In genomic region chr15:85499498-85499897, GRCh38 we compare ENCODE assay signal across 11 cellular contexts.
DNase-seq lines count a peak whose midpoint lies in the region; ATAC-seq, FAIRE-seq and TF ChIP-seq lines count a peak whose summit lies in the region.
"Had no signal": no experiment of that assay in that cellular context is flagged by ENCODE, and none has a peak within 500 bp of the region (broad histone marks: within the 10 kb centered on the region; RNA-seq: fewer than 3 reads in every experiment).

No MANE protein-coding gene starts in this region.

- H3K4me3 Mint-ChIP-seq in stimulated activated naive CD8-positive, alpha-beta T cell treated with anti-CD3 and anti-CD28 coated beads, Interleukin-15, Interleukin-2, amounts not matched to agents 100 ng/mL and 50 ng/mL, for 24 hours, result no peak overlapping the region
- no peak overlapping the region for H3K4me3 Mint-ChIP-seq in chondrocyte (ENCODE audit: unreplicated experiment)

- H3K36me3 Mint-ChIP-seq in stimulated activated naive CD8-positive, alpha-beta T cell treated with anti-CD3 and anti-CD28 coated beads, Interleukin-15, Interleukin-2, amounts not matched to agents 100 ng/mL and 50 ng/mL, for 24 hours (ENCODE audit: low read depth), result peaks cover 2% of the 10 kb centered on the region
- H3K36me3 Mint-ChIP-seq in chondrocyte (ENCODE audit: low read depth), result no peaks in the 10 kb centered on the region

- H3K9me3 Mint-ChIP-seq in stimulated activated naive CD8-positive, alpha-beta T cell treated with anti-CD3 and anti-CD28 coated beads, Interleukin-15, Interleukin-2, amounts not matched to agents 100 ng/mL and 50 ng/mL, for 24 hours, result no peaks in the 10 kb centered on the region
- H3K9me3 Mint-ChIP-seq in chondrocyte (ENCODE audit: low read depth), result no peaks in the 10 kb centered on the region

- ATAC-seq in stimulated activated naive CD8-positive, alpha-beta T cell treated with anti-CD3 and anti-CD28 coated beads, Interleukin-15, Interleukin-2, amounts not matched to agents 100 U/mL and 50 U/mL, for 24 hours, result no peak
- no peak for ATAC-seq in GM21723 (IDR thresholded peaks at IDR 0.05; ENCODE audit: unreplicated experiment)

- no peaks in the 10 kb centered on the region for H3K9me1 ChIP-seq in keratinocyte (ENCODE audit: control insufficient read depth, extremely low read depth, insufficient read depth, low read length)

- H3K27ac Mint-ChIP-seq in stimulated activated naive CD8-positive, alpha-beta T cell treated with anti-CD3 and anti-CD28 coated beads, Interleukin-15, Interleukin-2, amounts not matched to agents 100 ng/mL and 50 ng/mL, for 24 hours, result peak overlapping the region; percentile 23
- no peak overlapping the region for H3K27ac Mint-ChIP-seq in chondrocyte (ENCODE audit: unreplicated experiment)

- peaks cover 95% of the 10 kb centered on the region for H3K4me1 Mint-ChIP-seq in stimulated activated naive CD8-positive, alpha-beta T cell treated with anti-CD3 and anti-CD28 coated beads, Interleukin-15, Interleukin-2, amounts not matched to agents 100 ng/mL and 50 ng/mL, for 24 hours (ENCODE audit: low read depth)
- H3K4me1 Mint-ChIP-seq in chondrocyte (ENCODE audit: low read depth), result peaks cover 25% of the 10 kb centered on the region

- no peak for DNase-seq in stimulated activated naive CD8-positive, alpha-beta T cell treated with anti-CD3 and anti-CD28 coated beads, Interleukin-15, Interleukin-2, amounts not matched to agents 100 U/mL and 50 U/mL, for 24 hours
- peak; percentile 11 to 47 for DNase-seq in SJCRH30
- no peak for DNase-seq in keratinocyte (ENCODE audit: low read depth, low spot score)
- no peak for DNase-seq in posterior vena cava (ENCODE audit: low spot score)
- DNase-seq in inferior parietal cortex (ENCODE audit: extremely low spot score), result no peak
- DNase-seq in chondrocyte (ENCODE audit: low spot score), result no peak
- DNase-seq: stimulated activated naive CD4-positive, alpha-beta T cell treated with Interleukin-2 at 50 U/mL for 16 hours had no signal

- H2AFZ ChIP-seq in keratinocyte (ENCODE audit: control insufficient read depth, low read length), result no peak overlapping the region

- peak; percentile 70 for FAIRE-seq in keratinocyte (lab: Jason Lieb, UNC)

- H3K9ac ChIP-seq in keratinocyte (ENCODE audit: control insufficient read depth, extremely low read depth, insufficient read depth, low read length), result no peak overlapping the region
- H3K9ac ChIP-seq: BLaER1 treated with 17β-estradiol and CSF1 and Interleukin-3, amounts not matched to agents 10 nM and 100 nM had no signal

- H3K27me3 ChIP-seq in SJCRH30 (no peaks in the 10 kb centered on the region), keratinocyte (ENCODE audit: control insufficient read depth, extremely low read depth, insufficient read depth, low read length) (no peaks in the 10 kb centered on the region)
- H3K27me3 ChIP-seq: BLaER1 treated with 17β-estradiol and CSF1 and Interleukin-3, amounts not matched to agents 10 nM and 100 nM had no signal

- intact Hi-C loops in posterior vena cava (cut with DNase I), result loop anchor here in 1 of 2 donors (10.0 kb wide), 2 partner anchors 85 to 165 kb away; no protein-coding TSS in a partner anchor

- no peak overlapping the region for H3K4me2 ChIP-seq in keratinocyte (ENCODE audit: control insufficient read depth, extremely low read depth, insufficient read depth, low read depth, low read length)
- H3K4me2 ChIP-seq: BLaER1 treated with 17β-estradiol and CSF1 and Interleukin-3, amounts not matched to agents 10 nM and 100 nM had no signal

- dilution Hi-C loops in keratinocyte (cut with MboI; ENCODE audit: extremely low pct_ligation_motif_present, low sequenced_read_pairs), result no loop called here

- no peak overlapping the region; the same call in 1 of the 2 replicates for H3K27ac ChIP-seq in SJCRH30
- no peak overlapping the region for H3K27ac ChIP-seq in keratinocyte (ENCODE audit: control insufficient read depth, insufficient read depth, low read length)
- H3K27ac ChIP-seq: BLaER1 treated with 17β-estradiol and CSF1 and Interleukin-3, amounts not matched to agents 10 nM and 100 nM; coronary artery had no signal

- H3K4me3 ChIP-seq in SJCRH30, result no peak overlapping the region
- no peak overlapping the region for H3K4me3 ChIP-seq in keratinocyte (ENCODE audit: control insufficient read depth in 2 of 3, extremely low read depth in 1 of 3, insufficient read depth in 2 of 3, low read depth in 1 of 3, low read length in 3 of 3)
- H3K4me3 ChIP-seq: BLaER1 treated with 17β-estradiol and CSF1 and Interleukin-3, amounts not matched to agents 10 nM and 100 nM; coronary artery had no signal

- TF ChIP-seq CTCF in keratinocyte (optimal IDR thresholded peaks at IDR 0.05 in 1 of 3, IDR thresholded peaks at IDR 0.05 in 1 of 3, conservative IDR thresholded peaks at IDR 0.05 in 1 of 3; ENCODE audit: extremely low read depth in 1 of 3, insufficient read depth in 2 of 3, low read length in 3 of 3) (no peak), chondrocyte (IDR thresholded peaks at IDR 0.05) (no peak)

- H4K20me1 ChIP-seq in keratinocyte (ENCODE audit: control insufficient read depth, extremely low read depth, insufficient read depth, low read length), result no peaks in the 10 kb centered on the region

- H3K79me2 ChIP-seq in keratinocyte (ENCODE audit: control insufficient read depth, insufficient read depth, low read length), result peaks cover 58% of the 10 kb centered on the region

- H3K4me1 ChIP-seq in SJCRH30, result peaks cover 46% of the 10 kb centered on the region
- H3K4me1 ChIP-seq in keratinocyte (ENCODE audit: control insufficient read depth, extremely low read depth, insufficient read depth, low read length), result peaks cover 7% of the 10 kb centered on the region

- H3K9me3 ChIP-seq in SJCRH30 (replicated peaks), result no peaks in the 10 kb centered on the region
- H3K9me3 ChIP-seq in keratinocyte (ENCODE audit: control insufficient read depth, low read depth, low read length), result no peaks in the 10 kb centered on the region
- H3K9me3 ChIP-seq: BLaER1 treated with 17β-estradiol and CSF1 and Interleukin-3, amounts not matched to agents 10 nM and 100 nM had no signal

- H3K27me3 Mint-ChIP-seq in stimulated activated naive CD8-positive, alpha-beta T cell treated with anti-CD3 and anti-CD28 coated beads, Interleukin-15, Interleukin-2, amounts not matched to agents 100 ng/mL and 50 ng/mL, for 24 hours, result no peaks in the 10 kb centered on the region
- H3K27me3 Mint-ChIP-seq in chondrocyte (ENCODE audit: low read depth), result no peaks in the 10 kb centered on the region

- H3K36me3 ChIP-seq in SJCRH30 (no peaks in the 10 kb centered on the region), keratinocyte (ENCODE audit: control insufficient read depth in 2 of 2, extremely low read depth in 1 of 2, insufficient read depth in 2 of 2, low read length in 2 of 2) (no peaks in the 10 kb centered on the region)
- H3K36me3 ChIP-seq: BLaER1 treated with 17β-estradiol and CSF1 and Interleukin-3, amounts not matched to agents 10 nM and 100 nM had no signal

Comparison
In these comparisons a context has a peak if more than half of its experiments do, and no peak if none do; other contexts are left out.
1. DNase-seq: peak in SJCRH30 (2 of 2); none in stimulated activated naive CD8-positive, alpha-beta T cell treated with anti-CD3 and anti-CD28 coated beads, Interleukin-15, Interleukin-2, amounts not matched to agents 100 U/mL and 50 U/mL, for 24 hours (single experiment), keratinocyte (single experiment), posterior vena cava (single experiment), inferior parietal cortex (single experiment) and chondrocyte (single experiment).